10 cellular contexts compared by ENCODE assay signal in genomic region chr2:174730530-174731018, GRCh38. TPM values are rescaled to one million over a fixed set of nuclear protein-coding genes. Genes with fewer than 3 reads are reported as not detected.
A peak's percentile ranks its signal among the peaks of the same experiment; 100 is the strongest.
DNase-seq lines count a peak whose midpoint lies in the region; ATAC-seq and TF ChIP-seq lines count a peak whose summit lies in the region.
"Had no signal": no experiment of that assay in that cellular context is flagged by ENCODE, and none has a peak within 500 bp of the region (broad histone marks: within the 10 kb centered on the region; RNA-seq: fewer than 3 reads in every experiment).

No MANE protein-coding gene starts in this region.

- no peak for TF ChIP-seq EP300 in sigmoid colon (IDR thresholded peaks at IDR 0.05)

- TF ChIP-seq CTCF in CD8-positive, alpha-beta T cell (IDR thresholded peaks at IDR 0.05), result no peak
- TF ChIP-seq CTCF in activated CD8-positive, alpha-beta T cell treated with anti-CD3 and anti-CD28 coated beads for 36 hours (IDR thresholded peaks at IDR 0.05), result no peak
- TF ChIP-seq CTCF in heart left ventricle (IDR thresholded peaks at IDR 0.05) (no peak), sigmoid colon (IDR thresholded peaks at IDR 0.05) (no peak)

- no peaks in the 10 kb centered on the region for H3K27me3 ChIP-seq in CD8-positive, alpha-beta T cell (ENCODE audit: insufficient read depth, low read length)
- H3K27me3 ChIP-seq in heart left ventricle (peaks cover 0 to 55% (median 17%) of the 10 kb centered on the region in 9 donors), sigmoid colon (peaks cover 0 to 32% (median 0%) of the 10 kb centered on the region in 3 donors)

- peak overlapping the region; percentile 88 for H3K4me3 Mint-ChIP-seq in CD8-positive, alpha-beta T cell
- H3K4me3 Mint-ChIP-seq in activated CD8-positive, alpha-beta T cell treated with anti-CD3 and anti-CD28 coated beads for 36 hours, result peak overlapping the region; percentile 78

- H3K36me3 ChIP-seq in CD8-positive, alpha-beta T cell (ENCODE audit: insufficient read depth, low read length), result no peaks in the 10 kb centered on the region
- H3K36me3 ChIP-seq in heart left ventricle (no peaks in the 10 kb centered on the region), sigmoid colon (no peaks in the 10 kb centered on the region)

- peaks cover 19% of the 10 kb centered on the region for H3K4me1 Mint-ChIP-seq in CD8-positive, alpha-beta T cell (ENCODE audit: low read depth)
- peaks cover 20% of the 10 kb centered on the region for H3K4me1 Mint-ChIP-seq in activated CD8-positive, alpha-beta T cell treated with anti-CD3 and anti-CD28 coated beads for 36 hours (ENCODE audit: low read depth)

- intact Hi-C loops in CD8-positive, alpha-beta T cell (cut with DNase I, micrococcal nuclease), result no loop called here
- intact Hi-C loops in activated CD8-positive, alpha-beta T cell treated with anti-CD3 and anti-CD28 coated beads for 36 hours (cut with micrococcal nuclease), result no loop called here
- intact Hi-C loops in heart left ventricle (cut with DNase I) (no loop called here), sigmoid colon (cut with DNase I) (no loop called here)

- no peaks in the 10 kb centered on the region for H3K9me3 ChIP-seq in CD8-positive, alpha-beta T cell (ENCODE audit: low read length)
- H3K9me3 ChIP-seq in heart left ventricle (no peaks in the 10 kb centered on the region), sigmoid colon (no peaks in the 10 kb centered on the region)

- H3K4me3 ChIP-seq in CD8-positive, alpha-beta T cell (ENCODE audit: low read depth, low read length), result peak overlapping the region; percentile 74
- peak overlapping the region; percentile 16 to 59 (median 45) for H3K4me3 ChIP-seq in heart left ventricle
- peak overlapping the region in 3 of 4 donors; percentile 37 to 48 (median 45) for H3K4me3 ChIP-seq in sigmoid colon

- TF ChIP-seq POLR2A in heart left ventricle (IDR thresholded peaks at IDR 0.05), result no peak
- no peak for TF ChIP-seq POLR2A in sigmoid colon (IDR thresholded peaks at IDR 0.05)

- H3K27ac ChIP-seq in CD8-positive, alpha-beta T cell (ENCODE audit: low read depth, low read length), result no peak overlapping the region
- H3K27ac ChIP-seq in heart left ventricle (no peak overlapping the region), sigmoid colon (no peak overlapping the region)

- no peak overlapping the region for H3K27ac Mint-ChIP-seq in CD8-positive, alpha-beta T cell
- H3K27ac Mint-ChIP-seq in activated CD8-positive, alpha-beta T cell treated with anti-CD3 and anti-CD28 coated beads for 36 hours, result peak overlapping the region; percentile 62

- H3K9me3 Mint-ChIP-seq in CD8-positive, alpha-beta T cell, result no peaks in the 10 kb centered on the region
- H3K9me3 Mint-ChIP-seq in activated CD8-positive, alpha-beta T cell treated with anti-CD3 and anti-CD28 coated beads for 36 hours, result no peaks in the 10 kb centered on the region

- WGBS in heart left ventricle, 4 donors, result 63 to 70% (median 66%) methylated on average over 5 to 15 of the region's 15 CpGs
- WGBS in sigmoid colon, 2 donors, result 72 to 80% methylated on average over 15 of the region's 15 CpGs

- H3K27me3 Mint-ChIP-seq in CD8-positive, alpha-beta T cell (ENCODE audit: low read depth), result peaks cover 8% of the 10 kb centered on the region
- peaks cover 10% of the 10 kb centered on the region for H3K27me3 Mint-ChIP-seq in activated CD8-positive, alpha-beta T cell treated with anti-CD3 and anti-CD28 coated beads for 36 hours

- no peak for DNase-seq in CD8-positive, alpha-beta T cell
- DNase-seq in activated CD8-positive, alpha-beta T cell treated with anti-CD3 and anti-CD28 coated beads for 36 hours, result no peak
- DNase-seq in heart left ventricle (no peak), sigmoid colon (no peak), NCI-H82 treated with DMSO at 0.1 percent for 48 hours (lab: John Stamatoyannopoulos, UW; ENCODE audit: unreplicated experiment) (no peak)

- ATAC-seq in CD8-positive, alpha-beta T cell, result no peak
- no peak for ATAC-seq in activated CD8-positive, alpha-beta T cell treated with anti-CD3 and anti-CD28 coated beads for 36 hours
- ATAC-seq in heart left ventricle (peak in 2 of 4 donors; percentile 22 to 41), GM18909 (IDR thresholded peaks at IDR 0.05; ENCODE audit: poor library complexity, unreplicated experiment) (no peak), GM21529 (IDR thresholded peaks at IDR 0.05; ENCODE audit: unreplicated experiment) (no peak), HG03378 (IDR thresholded peaks at IDR 0.05; ENCODE audit: unreplicated experiment) (no peak)

- H3K4me1 ChIP-seq in CD8-positive, alpha-beta T cell (ENCODE audit: insufficient read depth, low read length), result peaks cover 10% of the 10 kb centered on the region
- peaks cover 0 to 13% (median 4%) of the 10 kb centered on the region in 12 donors for H3K4me1 ChIP-seq in heart left ventricle
- peaks cover 0 to 13% (median 13%) of the 10 kb centered on the region in 4 donors for H3K4me1 ChIP-seq in sigmoid colon

- H3K36me3 Mint-ChIP-seq in CD8-positive, alpha-beta T cell, result no peaks in the 10 kb centered on the region
- H3K36me3 Mint-ChIP-seq in activated CD8-positive, alpha-beta T cell treated with anti-CD3 and anti-CD28 coated beads for 36 hours (ENCODE audit: low read depth), result no peaks in the 10 kb centered on the region

- CTCF ChIA-PET in CD8-positive, alpha-beta T cell (lab: Charles Lee), result interaction anchor here (3.5 to 5.9 kb wide), 2 partner anchors 18 to 32 kb away, joined by 12 to 40 read pairs; no protein-coding TSS in a partner anchor
- CTCF ChIA-PET in activated CD8-positive, alpha-beta T cell treated with anti-CD3 and anti-CD28 coated beads for 36 hours (lab: Charles Lee), result interaction anchor here (1.0 to 2.6 kb wide), 7 partner anchors 8 to 46 kb away, joined by 3 to 18 read pairs (median 7); no protein-coding TSS in a partner anchor

- POLR2A ChIA-PET in CD8-positive, alpha-beta T cell (lab: Charles Lee), result interaction anchor here (0.6 to 1.1 kb wide), 3 partner anchors 20 to 57 kb away, joined by 3 read pairs; no protein-coding TSS in a partner anchor
- POLR2A ChIA-PET in activated CD8-positive, alpha-beta T cell treated with anti-CD3 and anti-CD28 coated beads for 36 hours (lab: Charles Lee), result interaction anchor here (0.6 to 2.0 kb wide), 4 partner anchors 13 to 481 kb away, joined by 3 to 9 read pairs (median 3); partner anchors contain the start of gene CHN1

RNA-seq across cellular contexts. Expression of gene CHRNA1, which starts 33.7 kb away (rescaled TPM):
- total RNA-seq in CD8-positive, alpha-beta T cell, result under 1 TPM; 0.27 to 0.44 TPM
- not detected for total RNA-seq in activated CD8-positive, alpha-beta T cell treated with anti-CD3 and anti-CD28 coated beads for 36 hours
- total RNA-seq in heart left ventricle (1 to 10 TPM in 2 of 9 donors, under 1 TPM in 4, not detected in 3; 0.25 to 1.8 (median 0.86) TPM), sigmoid colon (not detected)
- polyA plus RNA-seq in heart left ventricle (under 1 TPM; 0.07 to 0.99 TPM), sigmoid colon (1 to 10 TPM in 2 of 3 donors, under 1 TPM in 1; 0.32 to 2.1 (median 1.2) TPM)
- total RNA-seq: G401, lung had no signal
